In the genomic region with DNA sequence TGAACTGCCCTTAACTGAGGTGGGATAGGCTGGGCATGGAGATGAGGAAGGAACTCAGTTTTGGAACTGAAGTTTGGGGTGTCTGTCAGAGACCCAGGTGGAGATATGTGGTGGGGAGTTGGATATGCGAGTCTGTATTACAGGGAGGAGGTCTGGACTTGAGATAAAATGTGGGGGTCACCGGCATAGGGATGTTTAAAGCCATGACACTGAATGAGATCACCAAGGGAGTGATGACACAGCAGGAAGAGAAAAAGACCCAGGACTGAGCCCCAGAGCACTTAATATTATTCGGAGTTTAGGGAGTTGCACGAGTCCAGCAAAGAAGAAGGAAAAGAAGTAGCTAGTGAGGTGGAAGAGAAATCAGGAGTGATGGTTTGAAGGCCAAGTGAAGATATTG, we compare ENCODE assay signal across 1 cellular context.
TF ChIP-seq lines count a peak whose summit lies in the region.

No MANE protein-coding gene starts in this region.

TF ChIP-seq in K562, 482 proteins besides CTCF, POLR2A, EP300 and RAD21 (continued from another document and continues in another):
- TF ChIP-seq CEBPZ (IDR thresholded peaks at IDR 0.05; ENCODE audit: borderline replicate concordance, low read depth, low read length) (no peak), JUN (IDR thresholded peaks at IDR 0.05; ENCODE audit: borderline replicate concordance, low read depth, low read length) (no peak), JUN (CRISPR knock-in tag; IDR thresholded peaks at IDR 0.05; ENCODE audit: borderline replicate concordance) (no peak), SPI1 (IDR thresholded peaks at IDR 0.05; ENCODE audit: borderline replicate concordance, low read depth, low read length) (no peak), PPARD (CRISPR knock-in tag; IDR thresholded peaks at IDR 0.05) (no peak), RBM25 (IDR thresholded peaks at IDR 0.05; ENCODE audit: low read depth, low read length, severe bottlenecking) (no peak), NFATC3 (IDR thresholded peaks at IDR 0.05) (no peak), UBTF (IDR thresholded peaks at IDR 0.05; ENCODE audit: borderline replicate concordance in 1 of 2, low read depth in 2 of 2, low read length in 2 of 2) (no peak), MTF1 (CRISPR knock-in tag; IDR thresholded peaks at IDR 0.05; ENCODE audit: borderline replicate concordance) (no peak), ELF1 (tag; IDR thresholded peaks at IDR 0.05) (no peak), ZMIZ1 (IDR thresholded peaks at IDR 0.05; ENCODE audit: low read depth in 2 of 2, low read length in 2 of 2) (no peak), IRF9 (tag; IDR thresholded peaks at IDR 0.05) (no peak)
- TF ChIP-seq, protein P1, sequence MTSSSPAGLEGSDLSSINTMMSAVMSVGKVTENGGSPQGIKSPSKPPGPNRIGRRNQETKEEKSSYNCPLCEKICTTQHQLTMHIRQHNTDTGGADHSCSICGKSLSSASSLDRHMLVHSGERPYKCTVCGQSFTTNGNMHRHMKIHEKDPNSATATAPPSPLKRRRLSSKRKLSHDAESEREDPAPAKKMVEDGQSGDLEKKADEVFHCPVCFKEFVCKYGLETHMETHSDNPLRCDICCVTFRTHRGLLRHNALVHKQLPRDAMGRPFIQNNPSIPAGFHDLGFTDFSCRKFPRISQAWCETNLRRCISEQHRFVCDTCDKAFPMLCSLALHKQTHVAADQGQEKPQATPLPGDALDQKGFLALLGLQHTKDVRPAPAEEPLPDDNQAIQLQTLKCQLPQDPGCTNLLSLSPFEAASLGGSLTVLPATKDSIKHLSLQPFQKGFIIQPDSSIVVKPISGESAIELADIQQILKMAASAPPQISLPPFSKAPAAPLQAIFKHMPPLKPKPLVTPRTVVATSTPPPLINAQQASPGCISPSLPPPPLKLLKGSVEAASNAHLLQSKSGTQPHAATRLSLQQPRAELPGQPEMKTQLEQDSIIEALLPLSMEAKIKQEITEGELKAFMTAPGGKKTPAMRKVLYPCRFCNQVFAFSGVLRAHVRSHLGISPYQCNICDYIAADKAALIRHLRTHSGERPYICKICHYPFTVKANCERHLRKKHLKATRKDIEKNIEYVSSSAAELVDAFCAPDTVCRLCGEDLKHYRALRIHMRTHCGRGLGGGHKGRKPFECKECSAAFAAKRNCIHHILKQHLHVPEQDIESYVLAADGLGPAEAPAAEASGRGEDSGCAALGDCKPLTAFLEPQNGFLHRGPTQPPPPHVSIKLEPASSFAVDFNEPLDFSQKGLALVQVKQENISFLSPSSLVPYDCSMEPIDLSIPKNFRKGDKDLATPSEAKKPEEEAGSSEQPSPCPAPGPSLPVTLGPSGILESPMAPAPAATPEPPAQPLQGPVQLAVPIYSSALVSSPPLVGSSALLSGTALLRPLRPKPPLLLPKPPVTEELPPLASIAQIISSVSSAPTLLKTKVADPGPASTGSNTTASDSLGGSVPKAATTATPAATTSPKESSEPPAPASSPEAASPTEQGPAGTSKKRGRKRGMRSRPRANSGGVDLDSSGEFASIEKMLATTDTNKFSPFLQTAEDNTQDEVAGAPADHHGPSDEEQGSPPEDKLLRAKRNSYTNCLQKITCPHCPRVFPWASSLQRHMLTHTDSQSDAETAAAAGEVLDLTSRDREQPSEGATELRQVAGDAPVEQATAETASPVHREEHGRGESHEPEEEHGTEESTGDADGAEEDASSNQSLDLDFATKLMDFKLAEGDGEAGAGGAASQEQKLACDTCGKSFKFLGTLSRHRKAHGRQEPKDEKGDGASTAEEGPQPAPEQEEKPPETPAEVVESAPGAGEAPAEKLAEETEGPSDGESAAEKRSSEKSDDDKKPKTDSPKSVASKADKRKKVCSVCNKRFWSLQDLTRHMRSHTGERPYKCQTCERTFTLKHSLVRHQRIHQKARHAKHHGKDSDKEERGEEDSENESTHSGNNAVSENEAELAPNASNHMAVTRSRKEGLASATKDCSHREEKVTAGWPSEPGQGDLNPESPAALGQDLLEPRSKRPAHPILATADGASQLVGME (CRISPR knock-in tag; IDR thresholded peaks at IDR 0.05) = no peak
- TF ChIP-seq, protein P2, sequence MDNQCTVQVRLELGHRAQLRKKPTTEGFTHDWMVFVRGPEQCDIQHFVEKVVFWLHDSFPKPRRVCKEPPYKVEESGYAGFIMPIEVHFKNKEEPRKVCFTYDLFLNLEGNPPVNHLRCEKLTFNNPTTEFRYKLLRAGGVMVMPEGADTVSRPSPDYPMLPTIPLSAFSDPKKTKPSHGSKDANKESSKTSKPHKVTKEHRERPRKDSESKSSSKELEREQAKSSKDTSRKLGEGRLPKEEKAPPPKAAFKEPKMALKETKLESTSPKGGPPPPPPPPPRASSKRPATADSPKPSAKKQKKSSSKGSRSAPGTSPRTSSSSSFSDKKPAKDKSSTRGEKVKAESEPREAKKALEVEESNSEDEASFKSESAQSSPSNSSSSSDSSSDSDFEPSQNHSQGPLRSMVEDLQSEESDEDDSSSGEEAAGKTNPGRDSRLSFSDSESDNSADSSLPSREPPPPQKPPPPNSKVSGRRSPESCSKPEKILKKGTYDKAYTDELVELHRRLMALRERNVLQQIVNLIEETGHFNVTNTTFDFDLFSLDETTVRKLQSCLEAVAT (IDR thresholded peaks at IDR 0.05) = no peak
- TF ChIP-seq, protein P3, sequence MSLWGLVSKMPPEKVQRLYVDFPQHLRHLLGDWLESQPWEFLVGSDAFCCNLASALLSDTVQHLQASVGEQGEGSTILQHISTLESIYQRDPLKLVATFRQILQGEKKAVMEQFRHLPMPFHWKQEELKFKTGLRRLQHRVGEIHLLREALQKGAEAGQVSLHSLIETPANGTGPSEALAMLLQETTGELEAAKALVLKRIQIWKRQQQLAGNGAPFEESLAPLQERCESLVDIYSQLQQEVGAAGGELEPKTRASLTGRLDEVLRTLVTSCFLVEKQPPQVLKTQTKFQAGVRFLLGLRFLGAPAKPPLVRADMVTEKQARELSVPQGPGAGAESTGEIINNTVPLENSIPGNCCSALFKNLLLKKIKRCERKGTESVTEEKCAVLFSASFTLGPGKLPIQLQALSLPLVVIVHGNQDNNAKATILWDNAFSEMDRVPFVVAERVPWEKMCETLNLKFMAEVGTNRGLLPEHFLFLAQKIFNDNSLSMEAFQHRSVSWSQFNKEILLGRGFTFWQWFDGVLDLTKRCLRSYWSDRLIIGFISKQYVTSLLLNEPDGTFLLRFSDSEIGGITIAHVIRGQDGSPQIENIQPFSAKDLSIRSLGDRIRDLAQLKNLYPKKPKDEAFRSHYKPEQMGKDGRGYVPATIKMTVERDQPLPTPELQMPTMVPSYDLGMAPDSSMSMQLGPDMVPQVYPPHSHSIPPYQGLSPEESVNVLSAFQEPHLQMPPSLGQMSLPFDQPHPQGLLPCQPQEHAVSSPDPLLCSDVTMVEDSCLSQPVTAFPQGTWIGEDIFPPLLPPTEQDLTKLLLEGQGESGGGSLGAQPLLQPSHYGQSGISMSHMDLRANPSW (CRISPR knock-in tag; IDR thresholded peaks at IDR 0.05) = no peak
- TF ChIP-seq, protein P4, sequence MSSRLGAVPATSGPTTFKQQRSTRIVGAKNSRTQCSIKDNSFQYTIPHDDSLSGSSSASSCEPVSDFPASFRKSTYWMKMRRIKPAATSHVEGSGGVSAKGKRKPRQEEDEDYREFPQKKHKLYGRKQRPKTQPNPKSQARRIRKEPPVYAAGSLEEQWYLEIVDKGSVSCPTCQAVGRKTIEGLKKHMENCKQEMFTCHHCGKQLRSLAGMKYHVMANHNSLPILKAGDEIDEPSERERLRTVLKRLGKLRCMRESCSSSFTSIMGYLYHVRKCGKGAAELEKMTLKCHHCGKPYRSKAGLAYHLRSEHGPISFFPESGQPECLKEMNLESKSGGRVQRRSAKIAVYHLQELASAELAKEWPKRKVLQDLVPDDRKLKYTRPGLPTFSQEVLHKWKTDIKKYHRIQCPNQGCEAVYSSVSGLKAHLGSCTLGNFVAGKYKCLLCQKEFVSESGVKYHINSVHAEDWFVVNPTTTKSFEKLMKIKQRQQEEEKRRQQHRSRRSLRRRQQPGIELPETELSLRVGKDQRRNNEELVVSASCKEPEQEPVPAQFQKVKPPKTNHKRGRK (tag; IDR thresholded peaks at IDR 0.05) = no peak
- TF ChIP-seq, protein P5, sequence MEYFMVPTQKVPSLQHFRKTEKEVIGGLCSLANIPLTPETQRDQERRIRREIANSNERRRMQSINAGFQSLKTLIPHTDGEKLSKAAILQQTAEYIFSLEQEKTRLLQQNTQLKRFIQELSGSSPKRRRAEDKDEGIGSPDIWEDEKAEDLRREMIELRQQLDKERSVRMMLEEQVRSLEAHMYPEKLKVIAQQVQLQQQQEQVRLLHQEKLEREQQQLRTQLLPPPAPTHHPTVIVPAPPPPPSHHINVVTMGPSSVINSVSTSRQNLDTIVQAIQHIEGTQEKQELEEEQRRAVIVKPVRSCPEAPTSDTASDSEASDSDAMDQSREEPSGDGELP (CRISPR knock-in tag; IDR thresholded peaks at IDR 0.05; ENCODE audit: borderline replicate concordance) = no peak
- TF ChIP-seq, protein P6, sequence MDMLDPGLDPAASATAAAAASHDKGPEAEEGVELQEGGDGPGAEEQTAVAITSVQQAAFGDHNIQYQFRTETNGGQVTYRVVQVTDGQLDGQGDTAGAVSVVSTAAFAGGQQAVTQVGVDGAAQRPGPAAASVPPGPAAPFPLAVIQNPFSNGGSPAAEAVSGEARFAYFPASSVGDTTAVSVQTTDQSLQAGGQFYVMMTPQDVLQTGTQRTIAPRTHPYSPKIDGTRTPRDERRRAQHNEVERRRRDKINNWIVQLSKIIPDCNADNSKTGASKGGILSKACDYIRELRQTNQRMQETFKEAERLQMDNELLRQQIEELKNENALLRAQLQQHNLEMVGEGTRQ (CRISPR knock-in tag; IDR thresholded peaks at IDR 0.05) = no peak
- TF ChIP-seq, protein P7, sequence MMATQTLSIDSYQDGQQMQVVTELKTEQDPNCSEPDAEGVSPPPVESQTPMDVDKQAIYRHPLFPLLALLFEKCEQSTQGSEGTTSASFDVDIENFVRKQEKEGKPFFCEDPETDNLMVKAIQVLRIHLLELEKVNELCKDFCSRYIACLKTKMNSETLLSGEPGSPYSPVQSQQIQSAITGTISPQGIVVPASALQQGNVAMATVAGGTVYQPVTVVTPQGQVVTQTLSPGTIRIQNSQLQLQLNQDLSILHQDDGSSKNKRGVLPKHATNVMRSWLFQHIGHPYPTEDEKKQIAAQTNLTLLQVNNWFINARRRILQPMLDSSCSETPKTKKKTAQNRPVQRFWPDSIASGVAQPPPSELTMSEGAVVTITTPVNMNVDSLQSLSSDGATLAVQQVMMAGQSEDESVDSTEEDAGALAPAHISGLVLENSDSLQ (IDR thresholded peaks at IDR 0.05) = no peak
